ENCODE assay signal across 12 cellular contexts in genomic region chr14:69287096-69287991, GRCh38. TPM values are rescaled to one million over a fixed set of nuclear protein-coding genes. Genes with fewer than 3 reads are reported as not detected.
A peak's percentile ranks its signal among the peaks of the same experiment; 100 is the strongest.
DNase-seq lines count a peak whose midpoint lies in the region; ATAC-seq, FAIRE-seq and TF ChIP-seq lines count a peak whose summit lies in the region.
"Had no signal": no experiment of that assay in that cellular context is flagged by ENCODE, and none has a peak within 500 bp of the region (broad histone marks: within the 10 kb centered on the region; RNA-seq: fewer than 3 reads in every experiment).

No MANE protein-coding gene starts in this region.

- H3K9me3 ChIP-seq in left ventricle myocardium inferior (replicated peaks) = no peaks in the 10 kb centered on the region
- H3K9me3 ChIP-seq in thoracic aorta = no peaks in the 10 kb centered on the region
- no peaks in the 10 kb centered on the region for H3K9me3 ChIP-seq in upper lobe of right lung

- H3K36me3 ChIP-seq in left ventricle myocardium inferior (no peaks in the 10 kb centered on the region), thoracic aorta (no peaks in the 10 kb centered on the region), upper lobe of right lung (no peaks in the 10 kb centered on the region)

- no peaks in the 10 kb centered on the region for H3K27me3 ChIP-seq in left ventricle myocardium inferior (ENCODE audit: low read depth)
- H3K27me3 ChIP-seq in thoracic aorta (replicated peaks; ENCODE audit: insufficient read depth) = no peaks in the 10 kb centered on the region
- H3K27me3 ChIP-seq in upper lobe of right lung = no peaks in the 10 kb centered on the region

- no peaks in the 10 kb centered on the region for H3K36me3 Mint-ChIP-seq in WTC11
- H3K36me3 Mint-ChIP-seq: activated naive CD4-positive, alpha-beta T cell treated with anti-CD3 and anti-CD28 coated beads, Interleukin-2, amount 50 U/mL, for 24 hours had no signal

- no peak for FAIRE-seq in RCC 7860 (lab: Jason Lieb, UNC)

- CTCF ChIA-PET in WTC11 (lab: Charles Lee) = interaction anchor here (0.7 to 2.4 kb wide), 41 partner anchors 9 to 188 kb away, joined by 3 to 37 read pairs (median 4); partner anchors contain the start of gene GALNT16

- no peak overlapping the region for H3K4me3 Mint-ChIP-seq in WTC11
- H3K4me3 Mint-ChIP-seq: activated naive CD4-positive, alpha-beta T cell treated with anti-CD3 and anti-CD28 coated beads, Interleukin-2, amount 50 U/mL, for 24 hours had no signal

- H3K27ac ChIP-seq in left ventricle myocardium inferior (replicated peaks) (peak overlapping the region; percentile 73), thoracic aorta (peak overlapping the region; percentile 9 to 11), upper lobe of right lung (no peak overlapping the region)

- no peak for TF ChIP-seq CTCF in WTC11 (IDR thresholded peaks at IDR 0.05)
- no peak for TF ChIP-seq CTCF in left ventricle myocardium inferior (IDR thresholded peaks at IDR 0.05; ENCODE audit: borderline replicate concordance)
- TF ChIP-seq CTCF in thoracic aorta (IDR thresholded peaks at IDR 0.05) = no peak
- no peak for TF ChIP-seq CTCF in upper lobe of right lung (IDR thresholded peaks at IDR 0.05)

- no peaks in the 10 kb centered on the region for H3K27me3 Mint-ChIP-seq in WTC11 (ENCODE audit: low read depth)
- H3K27me3 Mint-ChIP-seq: activated naive CD4-positive, alpha-beta T cell treated with anti-CD3 and anti-CD28 coated beads, Interleukin-2, amount 50 U/mL, for 24 hours had no signal

- intact Hi-C loops in left ventricle myocardium inferior (cut with micrococcal nuclease) = no loop called here
- intact Hi-C loops in upper lobe of right lung (cut with DNase I) = no loop called here

- POLR2A ChIA-PET in WTC11 (lab: Charles Lee) = interaction anchor here (0.6 kb wide), 1 partner anchor 159 kb away, joined by 7 read pairs; no protein-coding TSS in a partner anchor

- ATAC-seq in WTC11 (peak; percentile 70), thoracic aorta (ENCODE audit: insufficient number of reproducible peaks, low FRiP score, low read depth) (peak; percentile 31), upper lobe of right lung (no peak), GM21390 (IDR thresholded peaks at IDR 0.05; ENCODE audit: unreplicated experiment) (no peak)
- ATAC-seq: activated CD4-positive, CD25-positive, alpha-beta regulatory T cell treated with anti-CD3 and anti-CD28 coated beads, Interleukin-2, amount 50 U/mL, for 24 hours had no signal

- H3K4me3 ChIP-seq in left ventricle myocardium inferior (no peak overlapping the region), thoracic aorta (no peak overlapping the region), upper lobe of right lung (no peak overlapping the region)

- H3K4me1 ChIP-seq in left ventricle myocardium inferior (peaks cover 79% of the 10 kb centered on the region), thoracic aorta (ENCODE audit: control insufficient read depth in 1 of 2, low read depth in 2 of 2) (peaks cover 5 to 15% of the 10 kb centered on the region in 2 donors), upper lobe of right lung (peaks cover 5% of the 10 kb centered on the region)

- H3K9me3 Mint-ChIP-seq in WTC11 = no peaks in the 10 kb centered on the region
- H3K9me3 Mint-ChIP-seq: activated naive CD4-positive, alpha-beta T cell treated with anti-CD3 and anti-CD28 coated beads, Interleukin-2, amount 50 U/mL, for 24 hours had no signal

- DNase-seq in NCI-H1092 treated with DMSO at 0.1 percent for 48 hours (lab: John Stamatoyannopoulos, UW) (peak; percentile 8), NCI-H1092 (lab: John Stamatoyannopoulos, UW) (no peak), WTC11 (ENCODE audit: low spot score) (no peak), left ventricle myocardium inferior (no peak), thoracic aorta (ENCODE audit: low spot score) (no peak), RCC 7860 (ENCODE audit: low spot score) (no peak), upper lobe of right lung (no peak)
- DNase-seq: KG1, retina had no signal

- H3K4me1 Mint-ChIP-seq in WTC11 = peaks cover 8% of the 10 kb centered on the region
- H3K4me1 Mint-ChIP-seq: activated naive CD4-positive, alpha-beta T cell treated with anti-CD3 and anti-CD28 coated beads, Interleukin-2, amount 50 U/mL, for 24 hours had no signal

- no peak overlapping the region for H3K27ac Mint-ChIP-seq in WTC11
- H3K27ac Mint-ChIP-seq: activated naive CD4-positive, alpha-beta T cell treated with anti-CD3 and anti-CD28 coated beads, Interleukin-2, amount 50 U/mL, for 24 hours had no signal

TF ChIP-seq in WTC11, 78 proteins besides CTCF, POLR2A, EP300 and RAD21 (continues in another document):
- TF ChIP-seq EMX1 (CRISPR knock-in tag; IDR thresholded peaks at IDR 0.05) (no peak), ATF2 (CRISPR knock-in tag; IDR thresholded peaks at IDR 0.05; ENCODE audit: borderline replicate concordance, low read depth) (no peak), NFYB (CRISPR knock-in tag; conservative IDR thresholded peaks at IDR 0.05; ENCODE audit: low read depth) (no peak), ETV6 (CRISPR knock-in tag; IDR thresholded peaks at IDR 0.05) (no peak), IRF1 (CRISPR knock-in tag; IDR thresholded peaks at IDR 0.05) (no peak), GTF2I (CRISPR knock-in tag; conservative IDR thresholded peaks at IDR 0.05) (no peak), ZNF317 (CRISPR knock-in tag; IDR thresholded peaks at IDR 0.05; ENCODE audit: borderline replicate concordance, low read depth) (no peak)
- TF ChIP-seq, protein P1, sequence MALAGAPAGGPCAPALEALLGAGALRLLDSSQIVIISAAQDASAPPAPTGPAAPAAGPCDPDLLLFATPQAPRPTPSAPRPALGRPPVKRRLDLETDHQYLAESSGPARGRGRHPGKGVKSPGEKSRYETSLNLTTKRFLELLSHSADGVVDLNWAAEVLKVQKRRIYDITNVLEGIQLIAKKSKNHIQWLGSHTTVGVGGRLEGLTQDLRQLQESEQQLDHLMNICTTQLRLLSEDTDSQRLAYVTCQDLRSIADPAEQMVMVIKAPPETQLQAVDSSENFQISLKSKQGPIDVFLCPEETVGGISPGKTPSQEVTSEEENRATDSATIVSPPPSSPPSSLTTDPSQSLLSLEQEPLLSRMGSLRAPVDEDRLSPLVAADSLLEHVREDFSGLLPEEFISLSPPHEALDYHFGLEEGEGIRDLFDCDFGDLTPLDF (CRISPR knock-in tag; IDR thresholded peaks at IDR 0.05) = no peak
- TF ChIP-seq, protein P2, sequence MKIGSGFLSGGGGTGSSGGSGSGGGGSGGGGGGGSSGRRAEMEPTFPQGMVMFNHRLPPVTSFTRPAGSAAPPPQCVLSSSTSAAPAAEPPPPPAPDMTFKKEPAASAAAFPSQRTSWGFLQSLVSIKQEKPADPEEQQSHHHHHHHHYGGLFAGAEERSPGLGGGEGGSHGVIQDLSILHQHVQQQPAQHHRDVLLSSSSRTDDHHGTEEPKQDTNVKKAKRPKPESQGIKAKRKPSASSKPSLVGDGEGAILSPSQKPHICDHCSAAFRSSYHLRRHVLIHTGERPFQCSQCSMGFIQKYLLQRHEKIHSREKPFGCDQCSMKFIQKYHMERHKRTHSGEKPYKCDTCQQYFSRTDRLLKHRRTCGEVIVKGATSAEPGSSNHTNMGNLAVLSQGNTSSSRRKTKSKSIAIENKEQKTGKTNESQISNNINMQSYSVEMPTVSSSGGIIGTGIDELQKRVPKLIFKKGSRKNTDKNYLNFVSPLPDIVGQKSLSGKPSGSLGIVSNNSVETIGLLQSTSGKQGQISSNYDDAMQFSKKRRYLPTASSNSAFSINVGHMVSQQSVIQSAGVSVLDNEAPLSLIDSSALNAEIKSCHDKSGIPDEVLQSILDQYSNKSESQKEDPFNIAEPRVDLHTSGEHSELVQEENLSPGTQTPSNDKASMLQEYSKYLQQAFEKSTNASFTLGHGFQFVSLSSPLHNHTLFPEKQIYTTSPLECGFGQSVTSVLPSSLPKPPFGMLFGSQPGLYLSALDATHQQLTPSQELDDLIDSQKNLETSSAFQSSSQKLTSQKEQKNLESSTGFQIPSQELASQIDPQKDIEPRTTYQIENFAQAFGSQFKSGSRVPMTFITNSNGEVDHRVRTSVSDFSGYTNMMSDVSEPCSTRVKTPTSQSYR (CRISPR knock-in tag; IDR thresholded peaks at IDR 0.05) = no peak

RNA-seq across cellular contexts. Expression of gene GALNT16, which starts 27.4 kb away (rescaled TPM):
- total RNA-seq in WTC11 (2021) (3.0 to 4.5 TPM (median 3.8 TPM) in 3 replicates), left ventricle myocardium inferior (70.5 TPM), thoracic aorta (10 to 100 TPM; 12.1 to 15.8 TPM), upper lobe of right lung (3.0 TPM)

Comparison
In these comparisons a context has a peak if more than half of its experiments do, and no peak if none do; other contexts are left out.
1. ATAC-seq: peak in WTC11 (single experiment) and thoracic aorta (single experiment); none in upper lobe of right lung (single experiment) and GM21390 (single experiment).